In the genomic region with DNA sequence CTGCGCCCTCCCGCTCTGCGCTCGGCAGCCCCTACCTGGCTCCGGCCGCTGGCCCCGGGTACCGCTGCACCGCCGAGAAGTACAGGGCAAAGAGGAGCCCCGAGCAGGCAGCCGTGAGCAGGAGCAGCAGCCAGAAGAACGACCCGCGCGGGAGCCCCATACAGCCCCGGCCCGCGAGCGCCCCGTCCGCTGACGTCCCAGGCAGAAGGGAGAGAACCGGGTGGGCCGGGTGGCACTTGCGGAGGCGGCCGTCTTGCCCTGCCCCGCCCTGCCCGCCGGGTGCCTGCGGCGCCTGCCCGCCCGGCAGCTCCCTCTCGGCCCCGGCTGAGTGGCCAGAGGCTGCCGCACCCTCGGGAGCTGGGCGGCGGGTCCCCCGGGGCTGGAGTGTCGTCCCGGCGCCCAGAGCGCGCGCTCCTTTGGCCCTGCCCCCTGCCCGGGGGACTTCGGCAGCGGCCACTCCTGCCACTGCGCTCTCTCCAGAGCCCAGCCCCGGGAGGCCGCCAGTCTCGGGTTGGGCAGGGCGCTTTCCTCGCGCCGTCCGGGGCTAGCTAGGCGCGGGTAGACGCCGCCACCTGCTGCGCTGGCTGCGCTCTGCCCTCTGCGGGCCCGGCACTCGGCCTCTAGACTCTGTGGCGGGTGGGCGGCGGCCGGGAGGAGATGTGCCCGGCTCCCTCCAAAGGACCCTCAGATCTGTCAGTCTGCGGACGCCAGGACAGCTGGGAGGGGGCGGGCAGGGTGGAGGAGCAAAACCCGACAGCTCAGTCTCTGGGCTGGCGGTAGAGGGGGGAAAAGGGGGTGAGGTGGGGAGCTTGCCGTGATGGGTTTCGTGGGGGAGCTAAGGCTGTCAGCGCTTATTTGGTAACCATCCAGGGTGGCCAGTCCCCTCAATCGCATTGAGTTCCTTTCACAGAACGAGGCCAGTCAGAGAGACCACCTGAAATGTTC, we compare ENCODE assay signal across 8 cellular contexts. TPM values are rescaled to one million over a fixed set of nuclear protein-coding genes. Genes with fewer than 3 reads are reported as not detected.
DNase-seq lines count a peak whose midpoint lies in the region; ATAC-seq, FAIRE-seq and TF ChIP-seq lines count a peak whose summit lies in the region.

A gene (minus strand): TSS at position 212 of the 945 bp plus-strand sequence. CDS start 52 bp downstream, at position 160.

- peak; percentile 25 for TF ChIP-seq CTCF in AG04450 (IDR thresholded peaks at IDR 0.05; ENCODE audit: low read depth, low read length)
- TF ChIP-seq CTCF in psoas muscle (IDR thresholded peaks at IDR 0.05), result peak; percentile 53

- ATAC-seq in right cardiac atrium (peak; percentile 89 to 92), psoas muscle (peak; percentile 93 to 94 (median 94)), HG03378 (IDR thresholded peaks at IDR 0.05; ENCODE audit: unreplicated experiment) (no peak)

- H3K27me3 ChIP-seq in AG04450 (ENCODE audit: control insufficient read depth, insufficient read depth, low read length) (peaks cover 34% of the 10 kb centered on the region), GM23248 (replicated peaks; ENCODE audit: insufficient read depth) (peaks cover 17% of the 10 kb centered on the region), adipocyte (replicated peaks; ENCODE audit: control insufficient read depth, insufficient read depth, low read length) (peaks cover 35% of the 10 kb centered on the region), right cardiac atrium (ENCODE audit: control insufficient read depth, insufficient read depth) (no peaks in the 10 kb centered on the region), psoas muscle (ENCODE audit: insufficient read depth in 3 of 3, low read length in 2 of 3) (peaks cover 0 to 6% (median 4%) of the 10 kb centered on the region in 3 donors)

- intact Hi-C loops in right cardiac atrium (cut with DNase I) (loop anchor here in 2 of 4 donors (5.0 to 10.0 kb wide), 2 partner anchors 61 to 64 kb away; no protein-coding TSS in a partner anchor), psoas muscle (cut with DNase I) (loop anchor here (1.0 to 5.0 kb wide), 4 partner anchors 25 to 64 kb away; no protein-coding TSS in a partner anchor)

- H3K4me2 ChIP-seq in GM23248 (ENCODE audit: unreplicated experiment), result peak within 1 kb of the TSS; percentile 84

- peaks cover 4% of the 10 kb centered on the region; the same call in 1 of the 2 replicates for H3F3A ChIP-seq in GM23248 (ENCODE audit: insufficient read depth)

- peaks cover 2% of the 10 kb centered on the region; the same call in 1 of the 2 replicates for H3K9me3 ChIP-seq in AG04450 (ENCODE audit: control insufficient read depth, insufficient read depth, low read length)
- no peaks in the 10 kb centered on the region for H3K9me3 ChIP-seq in GM23248 (ENCODE audit: low read depth)
- H3K9me3 ChIP-seq in adipocyte (ENCODE audit: control insufficient read depth, low read length), result peaks cover 5% of the 10 kb centered on the region
- no peaks in the 10 kb centered on the region for H3K9me3 ChIP-seq in right cardiac atrium (ENCODE audit: control insufficient read depth, low read length)
- no peaks in the 10 kb centered on the region for H3K9me3 ChIP-seq in psoas muscle

- CTCF ChIA-PET in AG04450 (lab: Charles Lee), result interaction anchor here (0.6 to 1.5 kb wide), 5 partner anchors 26 to 89 kb away, joined by 3 to 7 read pairs (median 4); no protein-coding TSS in a partner anchor

- H4K20me1 ChIP-seq in GM23248 (ENCODE audit: insufficient read depth), result no peaks in the 10 kb centered on the region

- in situ Hi-C loops in GM23248 (cut with MboI), result loop anchor here (25.0 kb wide), 1 partner anchor 99 kb away; no protein-coding TSS in a partner anchor

- WGBS in GM23248 (ENCODE audit: low coverage in 1 of 2, low lambda C conversion rate in 2 of 2, missing lambda C conversion rate in 2 of 2), 2 experiments, result 1% methylated on average over 32 to 67 of the region's 84 CpGs
- WGBS in right cardiac atrium, result under 1% methylated on average over 84 of the region's 84 CpGs
- WGBS in psoas muscle, 3 donors, result 0 to 2% (median 1%) methylated on average over 54 to 83 of the region's 84 CpGs

- H3K27ac ChIP-seq in AG04450 (ENCODE audit: low read depth, low read length) (no peak within 1 kb of the TSS), GM23248 (no peak within 1 kb of the TSS), right cardiac atrium (ENCODE audit: low read length) (no peak within 1 kb of the TSS), psoas muscle (peak within 1 kb of the TSS; percentile 82)

- H2AFZ ChIP-seq in GM23248, result peak within 1 kb of the TSS; percentile 87

- H3K36me3 ChIP-seq in GM23248 (ENCODE audit: low read depth) (no peaks in the 10 kb centered on the region), adipocyte (ENCODE audit: control insufficient read depth, insufficient read depth, low read length, severe bottlenecking) (no peaks in the 10 kb centered on the region), psoas muscle (ENCODE audit: insufficient read depth in 1 of 2, low read depth in 1 of 2) (no peaks in the 10 kb centered on the region)

- FAIRE-seq in RCC 7860 (lab: Jason Lieb, UNC), result no peak

- no peaks in the 10 kb centered on the region for H3K9me2 ChIP-seq in GM23248 (ENCODE audit: insufficient read depth)

- no peaks in the 10 kb centered on the region for H3K79me2 ChIP-seq in GM23248 (ENCODE audit: insufficient read depth)

- no peak for DNase-seq in AG04450 (ENCODE audit: low read depth, low spot score)
- peak; percentile 69 for DNase-seq in GM23248
- peak; percentile 41 for DNase-seq in RCC 7860 (ENCODE audit: low spot score)
- DNase-seq in adipocyte (ENCODE audit: low read depth), result peak; percentile 70
- DNase-seq in right cardiac atrium, result peak; percentile 71 to 86 (median 85)
- DNase-seq in psoas muscle, result peak; percentile 73 to 88
- no peak for DNase-seq in NCI-H2029 (lab: John Stamatoyannopoulos, UW)

- POLR2A ChIA-PET in AG04450 (lab: Yijun Ruan, JAX), result interaction anchor here (0.6 kb wide), 1 partner anchor 57 kb away, joined by 3 read pairs; no protein-coding TSS in a partner anchor

- peak within 1 kb of the TSS; percentile 39 for H3K9ac ChIP-seq in GM23248
- H3K9ac ChIP-seq in adipocyte (ENCODE audit: low read length), result peak within 1 kb of the TSS; percentile 66

- H3K4me1 ChIP-seq in GM23248 (ENCODE audit: insufficient read depth) (no peaks in the 10 kb centered on the region), adipocyte (ENCODE audit: control insufficient read depth, insufficient read depth, low read length) (peaks cover 6% of the 10 kb centered on the region), right cardiac atrium (ENCODE audit: control insufficient read depth, insufficient read depth, low read length) (no peaks in the 10 kb centered on the region), psoas muscle (peaks cover 6% of the 10 kb centered on the region)

- H3K4me3 ChIP-seq in AG04450 (ENCODE audit: low read depth, low read length) (peak within 1 kb of the TSS; percentile 55), GM23248 (peak within 1 kb of the TSS; percentile 66), adipocyte (ENCODE audit: low read length) (peak within 1 kb of the TSS; percentile 80), right cardiac atrium (ENCODE audit: low read length) (peak within 1 kb of the TSS; percentile 55), psoas muscle (peak within 1 kb of the TSS; percentile 91)

RNA-seq across cellular contexts. Expression of the gene that starts here (rescaled TPM):
- polyA plus RNA-seq in AG04450 (2011; rRNA removed) (0.17 and 0.36 TPM in 2 replicates), GM23248 (2016; fragmentation: Nextera tagmentation; extraction: Ambion mirVana) (0.96 and 1.0 TPM in 2 replicates), right cardiac atrium (4.2 TPM), psoas muscle (1 to 10 TPM; 1.2 to 8.7 (median 7.6) TPM)
- 0.83 TPM in 1 of 2 replicates, not detected in the other for polyA minus RNA-seq in AG04450 (2011; rRNA and poly(A)+ RNA removed)
- total RNA-seq in GM23248 (2014; rRNA removed; shearing (Covaris generic)), result 0.65 and 1.4 TPM in 2 replicates
- total RNA-seq in right cardiac atrium (1 to 10 TPM; 4.0 to 5.8 (median 5.5) TPM), psoas muscle (10 to 100 TPM in 3 of 4 donors, 1 to 10 TPM in 1; 8.1 to 17.8 (median 13.0) TPM)

Comparison
In these comparisons a context has a peak if more than half of its experiments do, and no peak if none do; other contexts are left out.
1. DNase-seq: peak in GM23248 (single experiment), RCC 7860 (single experiment), adipocyte (single experiment), right cardiac atrium (3 of 3) and psoas muscle (2 of 2); none in AG04450 (single experiment) and NCI-H2029 (single experiment).
2. Peak in every context shown above with its lines, with median percentiles within 50 percentile points of each other: H3K4me3 ChIP-seq.